8 cellular contexts compared by ENCODE assay signal in the genomic region with DNA sequence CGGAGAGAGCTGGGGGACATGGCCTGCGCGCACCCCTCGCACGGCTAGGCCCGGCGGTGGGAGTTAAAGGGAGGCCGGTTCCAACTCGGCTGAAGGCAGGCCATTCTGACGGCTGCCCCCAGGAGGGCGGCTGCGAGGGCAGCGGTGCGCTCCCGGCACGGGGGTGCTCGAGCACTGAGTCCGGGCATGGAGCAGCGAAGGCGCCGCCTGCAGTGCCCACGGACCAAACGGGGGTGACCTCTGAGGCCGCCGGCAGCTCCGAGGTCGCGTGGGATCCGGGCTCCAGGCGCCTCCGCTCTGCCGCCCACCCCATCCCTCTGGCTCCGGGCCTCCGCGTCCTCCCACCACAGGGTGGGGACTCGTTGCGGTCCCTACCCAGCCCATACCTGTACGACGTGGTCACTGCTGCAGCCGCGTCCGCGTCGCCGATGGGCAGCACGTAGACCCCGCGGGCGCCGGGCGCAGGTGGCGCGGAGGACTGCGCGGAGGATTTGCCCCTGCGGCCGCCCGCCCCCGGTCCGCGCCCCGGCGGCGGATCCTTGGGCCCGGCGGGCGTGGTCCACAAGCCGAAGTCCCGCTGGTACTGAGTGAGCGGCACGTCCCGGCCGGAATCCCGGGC. TPM values are rescaled to one million over a fixed set of nuclear protein-coding genes. Genes with fewer than 3 reads are reported as not detected.
A peak's percentile ranks its signal among the peaks of the same experiment; 100 is the strongest.
DNase-seq lines count a peak whose midpoint lies in the region; ATAC-seq, FAIRE-seq and TF ChIP-seq lines count a peak whose summit lies in the region.

No MANE protein-coding gene starts in this region.

- H3K9me3 ChIP-seq in T-helper 17 cell (ENCODE audit: control insufficient read depth, low read length, poor library complexity, severe bottlenecking) (no peaks in the 10 kb centered on the region), mesodermal cell (ENCODE audit: control insufficient read depth, low read length) (no peaks in the 10 kb centered on the region), upper lobe of left lung (no peaks in the 10 kb centered on the region), small intestine (ENCODE audit: control insufficient read depth, low read depth) (no peaks in the 10 kb centered on the region)

- TF ChIP-seq POLR2A in upper lobe of left lung (IDR thresholded peaks at IDR 0.05): no peak

- H3K27me3 Mint-ChIP-seq in T-helper 17 cell: peaks cover 9% of the 10 kb centered on the region
- H3K27me3 Mint-ChIP-seq in effector memory CD8-positive, alpha-beta T cell: no peaks in the 10 kb centered on the region

- peaks cover 5% of the 10 kb centered on the region for H3K4me1 ChIP-seq in mesodermal cell (ENCODE audit: control insufficient read depth, insufficient read depth, low read length, poor library complexity, severe bottlenecking)
- H3K4me1 ChIP-seq in upper lobe of left lung: peaks cover 9 to 19% (median 14%) of the 10 kb centered on the region in 4 donors
- H3K4me1 ChIP-seq in small intestine (ENCODE audit: control insufficient read depth in 2 of 2, insufficient read depth in 1 of 2, low read depth in 1 of 2, low read length in 1 of 2): no peaks in the 10 kb centered on the region

- H3K4me1 Mint-ChIP-seq in T-helper 17 cell: peaks cover 13% of the 10 kb centered on the region
- H3K4me1 Mint-ChIP-seq in effector memory CD8-positive, alpha-beta T cell (ENCODE audit: low read depth in 2 of 2): peaks cover 8 to 11% of the 10 kb centered on the region in 2 donors

- H3K36me3 Mint-ChIP-seq in T-helper 17 cell (ENCODE audit: low read depth): peaks cover 2% of the 10 kb centered on the region
- peaks cover 11% of the 10 kb centered on the region for H3K36me3 Mint-ChIP-seq in effector memory CD8-positive, alpha-beta T cell (ENCODE audit: insufficient read depth)

- no peaks in the 10 kb centered on the region for H3K27me3 ChIP-seq in upper lobe of left lung
- no peaks in the 10 kb centered on the region for H3K27me3 ChIP-seq in small intestine (ENCODE audit: control insufficient read depth in 2 of 2, insufficient read depth in 2 of 2, low read length in 2 of 2)

- WGBS in mesodermal cell (ENCODE audit: insufficient coverage in 2 of 2), 2 experiments: 1% methylated on average over 67 to 74 of the region's 74 CpGs
- 0 to 1% methylated on average over 14 to 57 of the region's 74 CpGs for WGBS in upper lobe of left lung, 2 donors
- WGBS in small intestine, 3 donors: 1% methylated on average over 50 to 74 of the region's 74 CpGs

- FAIRE-seq in small intestine (lab: Jason Lieb, UNC): no peak

- H3K36me3 ChIP-seq in mesodermal cell (ENCODE audit: control insufficient read depth, insufficient read depth, low read length) (peaks cover 21% of the 10 kb centered on the region), upper lobe of left lung (peaks cover 0 to 21% (median 13%) of the 10 kb centered on the region in 4 donors), small intestine (ENCODE audit: control insufficient read depth in 2 of 2, insufficient read depth in 2 of 2, low read length in 2 of 2) (peaks cover 2 to 5% of the 10 kb centered on the region in 2 donors)

- no peak for TF ChIP-seq EP300 in upper lobe of left lung (IDR thresholded peaks at IDR 0.05)

- H3K27ac ChIP-seq in mesodermal cell (ENCODE audit: low read depth, low read length, severe bottlenecking): no peak overlapping the region
- H3K27ac ChIP-seq in upper lobe of left lung: peak overlapping the region in 1 of 4 donors; percentile 63
- no peak overlapping the region for H3K27ac ChIP-seq in small intestine (ENCODE audit: low read depth in 1 of 2, low read length in 1 of 2)

- ATAC-seq in T-helper 17 cell: peak; percentile 30
- peak; percentile 40 for ATAC-seq in effector memory CD8-positive, alpha-beta T cell (replicated peaks)
- peak in 1 of 2 donors; percentile 61 for ATAC-seq in upper lobe of left lung (ENCODE audit: low FRiP score in 2 of 2)

- peak overlapping the region; percentile 83 for H3K4me3 Mint-ChIP-seq in T-helper 17 cell
- peak overlapping the region; percentile 72 to 85 for H3K4me3 Mint-ChIP-seq in effector memory CD8-positive, alpha-beta T cell

- DNase-seq in GM12865 (ENCODE audit: low read depth) (no peak), HFF-Myc (ENCODE audit: extremely low read depth, low read depth) (no peak), T-helper 17 cell (no peak), upper lobe of left lung (no peak), small intestine (no peak), MV-4-11 (lab: John Stamatoyannopoulos, UW) (no peak)
- no peak for DNase-seq in effector memory CD8-positive, alpha-beta T cell

- no peak for TF ChIP-seq CTCF in GM12865 (IDR thresholded peaks at IDR 0.05; ENCODE audit: insufficient read depth, low read depth, low read length, missing control alignments)
- TF ChIP-seq CTCF in HFF-Myc (IDR thresholded peaks at IDR 0.05; ENCODE audit: low read depth, low read length, missing control alignments): no peak
- peak in 1 of 6 experiments; percentile 8 for TF ChIP-seq CTCF in upper lobe of left lung (IDR thresholded peaks at IDR 0.05)

- peak overlapping the region; percentile 37 for H3K27ac Mint-ChIP-seq in T-helper 17 cell
- peak overlapping the region in 1 of 2 donors; percentile 81 for H3K27ac Mint-ChIP-seq in effector memory CD8-positive, alpha-beta T cell

- H3K4me3 ChIP-seq in GM12865 (ENCODE audit: low read depth, low read length): peak overlapping the region; percentile 56
- peak overlapping the region; percentile 65 for H3K4me3 ChIP-seq in HFF-Myc (replicated peaks; ENCODE audit: low read depth, low read length)
- H3K4me3 ChIP-seq in mesodermal cell (ENCODE audit: extremely low read depth, insufficient read depth, low read length, poor library complexity, severe bottlenecking): peak overlapping the region; percentile 57
- H3K4me3 ChIP-seq in upper lobe of left lung: peak overlapping the region; percentile 52 to 73 (median 68)
- peak overlapping the region in 1 of 2 donors; percentile 61 for H3K4me3 ChIP-seq in small intestine (ENCODE audit: low read depth in 1 of 2, low read length in 2 of 2)

- no peaks in the 10 kb centered on the region for H3K9me3 Mint-ChIP-seq in effector memory CD8-positive, alpha-beta T cell

RNA-seq across cellular contexts. Expression of gene MAP6D1, which starts 0.5 kb away (rescaled TPM):
- 1 to 10 TPM in 1 of 2 donors, under 1 TPM in 1; 0.26 to 1.7 TPM for total RNA-seq in T-helper 17 cell
- 1.8 TPM for polyA plus RNA-seq in mesodermal cell (2013, experiment 1 of 2)
- polyA plus RNA-seq in mesodermal cell (2013, experiment 2 of 2): 1.8 TPM
- 1 to 10 TPM in 4 of 6 donors, under 1 TPM in 1, not detected in 1; 0.89 to 2.8 (median 2.1) TPM for total RNA-seq in upper lobe of left lung
- under 1 TPM in 1 of 3 donors, not detected in 2; 0.60 TPM for polyA plus RNA-seq in small intestine

RNA-seq across cellular contexts. Expression of gene PARL, which starts 59.8 kb away (rescaled TPM):
- total RNA-seq in T-helper 17 cell (10 to 100 TPM; 36.6 to 38.3 TPM), upper lobe of left lung (10 to 100 TPM; 32.5 to 51.0 (median 40.5) TPM)
- polyA plus RNA-seq in mesodermal cell (2013, experiment 1 of 2): 51.9 TPM
- polyA plus RNA-seq in mesodermal cell (2013, experiment 2 of 2): 50.3 TPM
- polyA plus RNA-seq in small intestine: 10 to 100 TPM; 69.6 to 77.3 (median 76.7) TPM
